Comparison of ENCODE assay signal across 12 cellular contexts in genomic region chrX:50920132-50920531, GRCh38. TPM values are rescaled to one million over a fixed set of nuclear protein-coding genes. Genes with fewer than 3 reads are reported as not detected.
A peak's percentile ranks its signal among the peaks of the same experiment; 100 is the strongest.
DNase-seq lines count a peak whose midpoint lies in the region; ATAC-seq and FAIRE-seq lines count a peak whose summit lies in the region.
"Had no signal": no experiment of that assay in that cellular context is flagged by ENCODE, and none has a peak within 500 bp of the region (broad histone marks: within the 10 kb centered on the region; RNA-seq: fewer than 3 reads in every experiment).

No MANE protein-coding gene starts in this region.

- DNase-seq in NCI-H748 (lab: John Stamatoyannopoulos, UW; ENCODE audit: unreplicated experiment) (peak; percentile 5), NCI-H748 treated with DMSO at 0.1 percent for 48 hours (lab: John Stamatoyannopoulos, UW) (no peak), adipocyte (ENCODE audit: low read depth) (peak; percentile 25), glomerular endothelial cell (ENCODE audit: extremely low read depth, low read depth, low spot score) (peak; percentile 27), small intestine (peak; percentile 15), NCI-H146 (lab: John Stamatoyannopoulos, UW) (no peak)
- DNase-seq: activated CD8-positive, alpha-beta memory T cell treated with anti-CD3 and anti-CD28 coated beads, Interleukin-2, amount 50 U/mL, for 48 hours; AML-193; effector CD4-positive, alpha-beta T cell had no signal

- H3K4me3 ChIP-seq in adipocyte (ENCODE audit: low read length) (no peak overlapping the region), small intestine (ENCODE audit: low read depth in 1 of 2, low read length in 2 of 2) (no peak overlapping the region)

- H3K27me3 ChIP-seq in adipocyte (replicated peaks; ENCODE audit: control insufficient read depth, insufficient read depth, low read length) (peaks cover 39% of the 10 kb centered on the region), small intestine (ENCODE audit: control insufficient read depth in 2 of 2, insufficient read depth in 2 of 2, low read length in 2 of 2) (no peaks in the 10 kb centered on the region)

- peak; percentile 59 for FAIRE-seq in small intestine (lab: Jason Lieb, UNC)
- FAIRE-seq: GM18507 had no signal

- H3K36me3 ChIP-seq in adipocyte (ENCODE audit: control insufficient read depth, insufficient read depth, low read length, severe bottlenecking), result no peaks in the 10 kb centered on the region
- no peaks in the 10 kb centered on the region for H3K36me3 ChIP-seq in small intestine (ENCODE audit: control insufficient read depth in 2 of 2, insufficient read depth in 2 of 2, low read length in 2 of 2)

- ATAC-seq in GM21515 (IDR thresholded peaks at IDR 0.05; ENCODE audit: unreplicated experiment) (no peak), HG02852 (IDR thresholded peaks at IDR 0.05; ENCODE audit: unreplicated experiment) (no peak)

- no peak overlapping the region for H3K9ac ChIP-seq in adipocyte (ENCODE audit: low read length)

- H3K9me3 ChIP-seq in adipocyte (ENCODE audit: control insufficient read depth, low read length) (no peaks in the 10 kb centered on the region), small intestine (ENCODE audit: control insufficient read depth, low read depth) (no peaks in the 10 kb centered on the region)

- H3K27ac ChIP-seq in small intestine (ENCODE audit: low read depth in 1 of 2, low read length in 1 of 2), result no peak overlapping the region

- H3K4me1 ChIP-seq in adipocyte (ENCODE audit: control insufficient read depth, insufficient read depth, low read length), result no peaks in the 10 kb centered on the region
- no peaks in the 10 kb centered on the region for H3K4me1 ChIP-seq in small intestine (ENCODE audit: control insufficient read depth in 2 of 2, insufficient read depth in 1 of 2, low read depth in 1 of 2, low read length in 1 of 2)

RNA-seq across cellular contexts. Expression of gene BMP15, which starts 9.6 kb away (rescaled TPM):
- total RNA-seq in glomerular endothelial cell, result not detected in 2 replicates
- polyA plus RNA-seq in small intestine, result not detected

Comparison
In these comparisons a context has a peak if more than half of its experiments do, and no peak if none do; other contexts are left out.
1. DNase-seq: peak in NCI-H748 (single experiment), adipocyte (single experiment), glomerular endothelial cell (single experiment) and small intestine (single experiment); none in NCI-H748 treated with DMSO at 0.1 percent for 48 hours (single experiment) and NCI-H146 (single experiment).